10 cellular contexts compared by ENCODE assay signal in genomic region chr2:10135296-10136089, GRCh38. TPM values are rescaled to one million over a fixed set of nuclear protein-coding genes. Genes with fewer than 3 reads are reported as not detected.
DNase-seq lines count a peak whose midpoint lies in the region; ATAC-seq and TF ChIP-seq lines count a peak whose summit lies in the region.
"Had no signal": no experiment of that assay in that cellular context is flagged by ENCODE, and none has a peak within 500 bp of the region (broad histone marks: within the 10 kb centered on the region; RNA-seq: fewer than 3 reads in every experiment).

No MANE protein-coding gene starts in this region.

- H3K27me3 ChIP-seq in SK-N-SH (ENCODE audit: insufficient read depth) = no peaks in the 10 kb centered on the region

- TF ChIP-seq CTCF in SK-N-SH (IDR thresholded peaks at IDR 0.05) (no peak), HEK293 (tag by site-specific recombination; IDR thresholded peaks at IDR 0.05) (no peak)

- peaks cover 0 to 13% of the 10 kb centered on the region in 2 experiments; a peak in 1 of 4 replicates for H3K4me1 ChIP-seq in SK-N-SH (ENCODE audit: control insufficient read depth in 1 of 2, insufficient read depth in 2 of 2, low read depth in 1 of 2, low read length in 1 of 2)
- H3K4me1 ChIP-seq in HEK293 (ENCODE audit: control insufficient read depth, insufficient read depth, low read length) = peaks cover 8% of the 10 kb centered on the region; the same call in 1 of the 2 replicates

- DNase-seq in SK-N-SH = no peak
- peak; percentile 67 for DNase-seq in SW480 (ENCODE audit: low spot score)
- DNase-seq in myocyte (ENCODE audit: low read depth) = peak; percentile 43
- no peak for DNase-seq in NCI-H226
- DNase-seq in NCI-H187 treated with DMSO at 0.1 percent for 48 hours (lab: John Stamatoyannopoulos, UW) = no peak
- no peak for DNase-seq in OCI-M1 (lab: John Stamatoyannopoulos, UW)
- DNase-seq: left cardiac atrium, T-cell had no signal

- H3K27ac ChIP-seq in SK-N-SH (ENCODE audit: low read depth in 2 of 2, low read length in 1 of 2) (no peak overlapping the region; a peak in 1 of 4 replicates), HEK293 (ENCODE audit: extremely low read depth, low read depth, low read length) (0 out of 2 replicates have a peak overlapping the region, but pooled peaks have one; percentile 11)

- WGBS in SK-N-SH (ENCODE audit: low lambda C conversion rate) = 96% methylated on average over 9 of the region's 9 CpGs

- H3K9me2 ChIP-seq in SK-N-SH = no peaks in the 10 kb centered on the region

- no peak overlapping the region for H3K4me2 ChIP-seq in SK-N-SH

- H3K79me2 ChIP-seq in SK-N-SH (ENCODE audit: insufficient read depth) = peaks cover 22% of the 10 kb centered on the region; the same call in 1 of the 2 replicates

- no peak; the same call in 1 of the 3 replicates for ATAC-seq in SK-N-SH treated with all-trans-retinoic acid at 6 μM for 48 hours
- ATAC-seq: T-cell had no signal

- H4K20me1 ChIP-seq in SK-N-SH (ENCODE audit: insufficient read depth) = no peaks in the 10 kb centered on the region; the same call in 1 of the 2 replicates

- H3K4me3 ChIP-seq in SK-N-SH (ENCODE audit: low read depth in 2 of 2, low read length in 1 of 2) (no peak overlapping the region), HEK293 (ENCODE audit: low read depth, low read length) (no peak overlapping the region)

- H3K9me3 ChIP-seq in SK-N-SH (no peaks in the 10 kb centered on the region), HEK293 (ENCODE audit: control insufficient read depth, insufficient read depth, low read depth, low read length) (no peaks in the 10 kb centered on the region)

- H3K36me3 ChIP-seq in SK-N-SH (replicated peaks in 1 of 2; ENCODE audit: control insufficient read depth in 1 of 2, insufficient read depth in 2 of 2, low read length in 1 of 2) (peaks cover 10 to 12% of the 10 kb centered on the region in 2 experiments), HEK293 (ENCODE audit: control insufficient read depth in 2 of 2, insufficient read depth in 1 of 2, low read length in 2 of 2) (peaks cover 11 to 32% of the 10 kb centered on the region in 2 experiments)

- TF ChIP-seq RAD21 in SK-N-SH (IDR thresholded peaks at IDR 0.05; ENCODE audit: low read length) = no peak

- H3K9ac ChIP-seq in SK-N-SH = no peak overlapping the region

- POLR2A ChIA-PET in SK-N-SH (lab: Yijun Ruan, JAX) = interaction anchor here (0.6 to 1.5 kb wide), 2 partner anchors 11 to 168 kb away, joined by 3 to 4 read pairs; partner anchors contain the start of gene HPCAL1
- POLR2A ChIA-PET in HEK293 (lab: Yijun Ruan, JAX) = interaction anchor here (0.6 to 1.2 kb wide), 3 partner anchors 23 to 300 kb away, joined by 3 to 4 read pairs (median 3); no protein-coding TSS in a partner anchor

- peaks cover 21% of the 10 kb centered on the region for H3F3A ChIP-seq in SK-N-SH (replicated peaks; ENCODE audit: insufficient read depth)

- TF ChIP-seq EP300 in SK-N-SH (IDR thresholded peaks at IDR 0.05; ENCODE audit: borderline replicate concordance in 1 of 2, low read depth in 1 of 2, low read length in 1 of 2) = no peak

- no peak overlapping the region for H2AFZ ChIP-seq in SK-N-SH (ENCODE audit: low read depth)

- CTCF ChIA-PET in SK-N-SH (lab: Yijun Ruan, JAX) = interaction anchor here (1.4 to 24.5 kb wide), 8 partner anchors 5 to 533 kb away, joined by 3 to 413 read pairs (median 113); partner anchors contain the start of gene RRM2
- CTCF ChIA-PET in HEK293 (lab: Yijun Ruan, JAX) = interaction anchor here (1.0 to 4.9 kb wide), 2 partner anchors 273 to 299 kb away, joined by 4 to 24 read pairs; no protein-coding TSS in a partner anchor

TF ChIP-seq in SK-N-SH, 30 proteins besides CTCF, POLR2A, EP300 and RAD21:
- TF ChIP-seq MXI1 (IDR thresholded peaks at IDR 0.05; ENCODE audit: low read depth, low read length) (no peak), JUND (IDR thresholded peaks at IDR 0.05) (0 out of 2 replicates have a peak, but pooled peaks have one; percentile 1), RFX5 (IDR thresholded peaks at IDR 0.05; ENCODE audit: low read length) (no peak)

TF ChIP-seq in SK-N-SH treated with all-trans-retinoic acid at 6 μM for 48 hours, 23 proteins besides CTCF, POLR2A, EP300 and RAD21:
- no peak for TF ChIP-seq SNAI2 (CRISPR knock-in tag; IDR thresholded peaks at IDR 0.05)
- no peak for TF ChIP-seq OSR1 (CRISPR knock-in tag; IDR thresholded peaks at IDR 0.05)
- TF ChIP-seq TCF4 (CRISPR knock-in tag; IDR thresholded peaks at IDR 0.05; ENCODE audit: borderline replicate concordance) = no peak
- TF ChIP-seq ZC3H10 (CRISPR knock-in tag; IDR thresholded peaks at IDR 0.05) = no peak
- no peak for TF ChIP-seq ESRRG (CRISPR knock-in tag; IDR thresholded peaks at IDR 0.05)
- no peak for TF ChIP-seq GLIS3 (CRISPR knock-in tag; IDR thresholded peaks at IDR 0.05)
- no peak for TF ChIP-seq PPARA (CRISPR knock-in tag; IDR thresholded peaks at IDR 0.05; ENCODE audit: borderline replicate concordance)
- TF ChIP-seq, protein P1, sequence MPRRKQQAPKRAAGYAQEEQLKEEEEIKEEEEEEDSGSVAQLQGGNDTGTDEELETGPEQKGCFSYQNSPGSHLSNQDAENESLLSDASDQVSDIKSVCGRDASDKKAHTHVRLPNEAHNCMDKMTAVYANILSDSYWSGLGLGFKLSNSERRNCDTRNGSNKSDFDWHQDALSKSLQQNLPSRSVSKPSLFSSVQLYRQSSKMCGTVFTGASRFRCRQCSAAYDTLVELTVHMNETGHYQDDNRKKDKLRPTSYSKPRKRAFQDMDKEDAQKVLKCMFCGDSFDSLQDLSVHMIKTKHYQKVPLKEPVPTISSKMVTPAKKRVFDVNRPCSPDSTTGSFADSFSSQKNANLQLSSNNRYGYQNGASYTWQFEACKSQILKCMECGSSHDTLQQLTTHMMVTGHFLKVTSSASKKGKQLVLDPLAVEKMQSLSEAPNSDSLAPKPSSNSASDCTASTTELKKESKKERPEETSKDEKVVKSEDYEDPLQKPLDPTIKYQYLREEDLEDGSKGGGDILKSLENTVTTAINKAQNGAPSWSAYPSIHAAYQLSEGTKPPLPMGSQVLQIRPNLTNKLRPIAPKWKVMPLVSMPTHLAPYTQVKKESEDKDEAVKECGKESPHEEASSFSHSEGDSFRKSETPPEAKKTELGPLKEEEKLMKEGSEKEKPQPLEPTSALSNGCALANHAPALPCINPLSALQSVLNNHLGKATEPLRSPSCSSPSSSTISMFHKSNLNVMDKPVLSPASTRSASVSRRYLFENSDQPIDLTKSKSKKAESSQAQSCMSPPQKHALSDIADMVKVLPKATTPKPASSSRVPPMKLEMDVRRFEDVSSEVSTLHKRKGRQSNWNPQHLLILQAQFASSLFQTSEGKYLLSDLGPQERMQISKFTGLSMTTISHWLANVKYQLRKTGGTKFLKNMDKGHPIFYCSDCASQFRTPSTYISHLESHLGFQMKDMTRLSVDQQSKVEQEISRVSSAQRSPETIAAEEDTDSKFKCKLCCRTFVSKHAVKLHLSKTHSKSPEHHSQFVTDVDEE (CRISPR knock-in tag; IDR thresholded peaks at IDR 0.05) = no peak
- no peak for TF ChIP-seq BACH2 (CRISPR knock-in tag; IDR thresholded peaks at IDR 0.05; ENCODE audit: borderline replicate concordance)
- no peak for TF ChIP-seq CSDC2 (CRISPR knock-in tag; IDR thresholded peaks at IDR 0.05)
TF ChIP-seq in SK-N-SH treated with all-trans-retinoic acid at 6 μM for 48 hours: peak in this region for 0.

TF ChIP-seq in HEK293, 187 proteins besides CTCF, POLR2A, EP300 and RAD21 (continues in another document):
- TF ChIP-seq, protein P2, sequence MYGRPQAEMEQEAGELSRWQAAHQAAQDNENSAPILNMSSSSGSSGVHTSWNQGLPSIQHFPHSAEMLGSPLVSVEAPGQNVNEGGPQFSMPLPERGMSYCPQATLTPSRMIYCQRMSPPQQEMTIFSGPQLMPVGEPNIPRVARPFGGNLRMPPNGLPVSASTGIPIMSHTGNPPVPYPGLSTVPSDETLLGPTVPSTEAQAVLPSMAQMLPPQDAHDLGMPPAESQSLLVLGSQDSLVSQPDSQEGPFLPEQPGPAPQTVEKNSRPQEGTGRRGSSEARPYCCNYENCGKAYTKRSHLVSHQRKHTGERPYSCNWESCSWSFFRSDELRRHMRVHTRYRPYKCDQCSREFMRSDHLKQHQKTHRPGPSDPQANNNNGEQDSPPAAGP (tag by site-specific recombination; IDR thresholded peaks at IDR 0.05) = no peak
- TF ChIP-seq ZNF10 (tag by site-specific recombination; IDR thresholded peaks at IDR 0.05) (0 out of 2 replicates have a peak, but pooled peaks have one; percentile 35), ZBTB48 (tag by site-specific recombination; IDR thresholded peaks at IDR 0.05) (0 out of 2 replicates have a peak, but pooled peaks have one; percentile 27), GLI2 (tag by site-specific recombination; IDR thresholded peaks at IDR 0.05; ENCODE audit: borderline replicate concordance, low read depth) (no peak), ZNF157 (tag by site-specific recombination; IDR thresholded peaks at IDR 0.05) (no peak), ZSCAN4 (tag by site-specific recombination; IDR thresholded peaks at IDR 0.05) (no peak), ZNF211 (tag by site-specific recombination; IDR thresholded peaks at IDR 0.05; ENCODE audit: low read depth) (no peak), ZNF600 (tag by site-specific recombination; IDR thresholded peaks at IDR 0.05) (peak; percentile 67), ZNF621 (tag by site-specific recombination; IDR thresholded peaks at IDR 0.05) (no peak), ZNF514 (tag by site-specific recombination; IDR thresholded peaks at IDR 0.05) (no peak), ZNF473 (tag by site-specific recombination; IDR thresholded peaks at IDR 0.05) (no peak), ZFP69B (tag by site-specific recombination; IDR thresholded peaks at IDR 0.05) (no peak; the same call in 1 of the 2 replicates), SP7 (tag by site-specific recombination; IDR thresholded peaks at IDR 0.05) (no peak)

RNA-seq across cellular contexts. Expression of gene RRM2, which starts 13.0 kb away (rescaled TPM):
- polyA plus RNA-seq in SK-N-SH (2012; rRNA removed) = 23.6 and 38.9 TPM in 2 replicates
- 32.2 and 37.7 TPM in 2 replicates for polyA plus RNA-seq in SK-N-SH (2012; cell fraction: cytosol; rRNA removed)
- polyA plus RNA-seq in SK-N-SH (2012; cell fraction: nucleus; rRNA removed) = 53.0 and 97.8 TPM in 2 replicates
- 0.72 and 0.78 TPM in 2 replicates for total RNA-seq in myocyte
- 0.40 TPM for polyA plus RNA-seq in myocyte (2012)

RNA-seq across cellular contexts. Expression of gene CYS1, which starts 55.3 kb away (rescaled TPM):
- 0.62 and 1.2 TPM in 2 replicates for polyA plus RNA-seq in SK-N-SH (2012; rRNA removed)
- 0.58 and 1.1 TPM in 2 replicates for polyA plus RNA-seq in SK-N-SH (2012; cell fraction: cytosol; rRNA removed)
- 0.65 and 0.79 TPM in 2 replicates for polyA plus RNA-seq in SK-N-SH (2012; cell fraction: nucleus; rRNA removed)
- total RNA-seq in myocyte = 0.16 and 1.1 TPM in 2 replicates
- 0.43 TPM for polyA plus RNA-seq in myocyte (2012)
- total RNA-seq: T-cell had no signal

Comparison
In these comparisons a context has a peak if more than half of its experiments do, and no peak if none do; other contexts are left out.
1. DNase-seq: peak in SW480 (single experiment) and myocyte (single experiment); none in SK-N-SH (single experiment), NCI-H226 (single experiment), NCI-H187 treated with DMSO at 0.1 percent for 48 hours (single experiment) and OCI-M1 (single experiment).